In the genomic region with DNA sequence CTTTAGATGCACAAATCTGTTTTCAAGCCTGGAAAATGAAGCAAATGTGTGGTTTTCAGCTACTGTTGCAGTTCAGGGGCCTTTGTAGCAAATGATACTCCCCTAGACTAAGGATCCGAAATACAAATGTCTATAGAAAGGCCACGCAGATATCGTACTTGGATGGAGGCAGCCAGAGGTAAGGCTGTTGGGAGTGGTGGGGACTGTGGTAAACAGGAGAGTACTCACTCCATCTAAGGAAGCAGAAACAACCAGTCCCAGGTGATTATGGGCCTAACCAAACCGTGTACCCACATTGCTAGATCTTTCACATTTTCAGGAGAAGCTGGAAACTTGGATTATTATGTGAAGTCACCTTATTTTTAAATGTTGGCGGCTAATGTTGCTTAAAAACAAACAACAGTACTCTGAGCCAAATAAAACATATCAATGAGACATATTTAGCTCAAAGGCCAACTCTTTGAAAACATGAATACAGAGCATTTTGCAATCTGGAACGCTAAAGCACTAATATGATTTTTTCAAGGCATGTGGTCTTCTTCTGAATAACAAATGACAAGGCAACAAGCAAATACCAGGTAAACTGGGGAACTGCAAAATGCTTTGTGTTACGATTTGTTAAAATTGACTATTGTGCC, we compare ENCODE assay signal across 10 cellular contexts.
A peak's percentile ranks its signal among the peaks of the same experiment; 100 is the strongest.
DNase-seq lines count a peak whose midpoint lies in the region; ATAC-seq, FAIRE-seq and TF ChIP-seq lines count a peak whose summit lies in the region.
"Had no signal": no experiment of that assay in that cellular context is flagged by ENCODE, and none has a peak within 500 bp of the region (broad histone marks: within the 10 kb centered on the region; RNA-seq: fewer than 3 reads in every experiment).

No MANE protein-coding gene starts in this region.

- H3K9me3 Mint-ChIP-seq in astrocyte (ENCODE audit: unreplicated experiment), result no peaks in the 10 kb centered on the region
- H3K9me3 Mint-ChIP-seq in nephron, result no peaks in the 10 kb centered on the region

- no peaks in the 10 kb centered on the region for H3K36me3 Mint-ChIP-seq in astrocyte (ENCODE audit: low read depth, unreplicated experiment)
- H3K36me3 Mint-ChIP-seq in nephron (ENCODE audit: low read depth), result no peaks in the 10 kb centered on the region

- no peak for FAIRE-seq in astrocyte (lab: Jason Lieb, UNC)

- H3K27ac ChIP-seq in right cardiac atrium (ENCODE audit: low read length), result peak overlapping the region; percentile 66
- no peak overlapping the region for H3K27ac ChIP-seq in astrocyte (ENCODE audit: low read depth, low read length)
- H3K27ac ChIP-seq in aorta (ENCODE audit: low read depth in 1 of 2, low read length in 2 of 2), result peak overlapping the region; percentile 93 to 99
- H3K27ac ChIP-seq: ovary had no signal

- DNase-seq in right cardiac atrium, result no peak
- DNase-seq in left cardiac atrium, result no peak
- no peak for DNase-seq in astrocyte (ENCODE audit: low read depth)
- no peak for DNase-seq in aorta
- no peak for DNase-seq in SHP77 treated with DMSO at 0.1 percent for 48 hours (lab: John Stamatoyannopoulos, UW)
- no peak for DNase-seq in NK-92 (lab: John Stamatoyannopoulos, UW; ENCODE audit: unreplicated experiment)

- H3K36me3 ChIP-seq in astrocyte (ENCODE audit: insufficient read depth, low read length), result no peaks in the 10 kb centered on the region
- no peaks in the 10 kb centered on the region for H3K36me3 ChIP-seq in aorta (ENCODE audit: control insufficient read depth in 1 of 2, insufficient read depth in 2 of 2, low read length in 1 of 2)
- H3K36me3 ChIP-seq: ovary, Peyer's patch had no signal

- no peak overlapping the region for H3K27ac Mint-ChIP-seq in astrocyte (ENCODE audit: unreplicated experiment)
- peak overlapping the region in 2 of 3 experiments; percentile 30 to 64 for H3K27ac Mint-ChIP-seq in nephron

- H3K4me3 Mint-ChIP-seq in astrocyte (ENCODE audit: unreplicated experiment) (no peak overlapping the region), nephron (no peak overlapping the region)

- WGBS in right cardiac atrium, result 68% methylated on average over 7 of the region's 7 CpGs
- WGBS in aorta, 2 donors, result 47 to 51% methylated on average over 7 of the region's 7 CpGs

- H3K27me3 Mint-ChIP-seq in astrocyte (ENCODE audit: low read depth, unreplicated experiment) (no peaks in the 10 kb centered on the region), nephron (ENCODE audit: low read depth) (no peaks in the 10 kb centered on the region)

- H3K4me1 ChIP-seq in right cardiac atrium (ENCODE audit: control insufficient read depth, insufficient read depth, low read length), result peaks cover 2% of the 10 kb centered on the region
- H3K4me1 ChIP-seq in astrocyte (ENCODE audit: insufficient read depth, low read length), result peaks cover 3% of the 10 kb centered on the region
- H3K4me1 ChIP-seq in aorta (ENCODE audit: control insufficient read depth in 1 of 2, insufficient read depth in 2 of 2, low read length in 2 of 2), result peaks cover 5 to 7% of the 10 kb centered on the region in 2 donors

- H3K79me2 ChIP-seq in astrocyte (ENCODE audit: insufficient read depth, low read length), result no peaks in the 10 kb centered on the region

- H3K4me1 Mint-ChIP-seq in astrocyte (ENCODE audit: low read depth, unreplicated experiment), result peaks cover 19% of the 10 kb centered on the region
- H3K4me1 Mint-ChIP-seq in nephron, result peaks cover 28% of the 10 kb centered on the region

- no peak for TF ChIP-seq CTCF in astrocyte (IDR thresholded peaks at IDR 0.05; ENCODE audit: insufficient read depth, low read depth, low read length)
- no peak for TF ChIP-seq CTCF in nephron (IDR thresholded peaks at IDR 0.05; ENCODE audit: unreplicated experiment in 3 of 3)

- no peaks in the 10 kb centered on the region for H4K20me1 ChIP-seq in astrocyte (ENCODE audit: insufficient read depth, low read length)

- H3K4me2 ChIP-seq in astrocyte (ENCODE audit: low read length), result peak overlapping the region; percentile 54

- ATAC-seq in right cardiac atrium (no peak), left cardiac atrium (no peak), aorta (ENCODE audit: low FRiP score) (peak; percentile 16), GM18517 (IDR thresholded peaks at IDR 0.05; ENCODE audit: unreplicated experiment) (no peak)

- H3K9ac ChIP-seq in astrocyte (ENCODE audit: low read length), result no peak overlapping the region

- H3K27me3 ChIP-seq in right cardiac atrium (ENCODE audit: control insufficient read depth, insufficient read depth) (no peaks in the 10 kb centered on the region), astrocyte (ENCODE audit: insufficient read depth, low read length) (no peaks in the 10 kb centered on the region), aorta (ENCODE audit: control insufficient read depth in 1 of 2, insufficient read depth in 2 of 2, low read length in 1 of 2) (no peaks in the 10 kb centered on the region)
- H3K27me3 ChIP-seq: ovary, Peyer's patch had no signal

- intact Hi-C loops in right cardiac atrium (cut with DNase I), result loop anchor here in 3 of 4 donors (2.0 to 5.0 kb wide), 3 partner anchors 113 to 131 kb away; no protein-coding TSS in a partner anchor
- intact Hi-C loops in left cardiac atrium (cut with DNase I), result loop anchor here (1.0 to 5.0 kb wide), 4 partner anchors 109 to 130 kb away; a partner anchor contains a TSS
- intact Hi-C loops in aorta (cut with DNase I), result loop anchor here (2.0 to 10.0 kb wide), 4 partner anchors 41 to 129 kb away; no protein-coding TSS in a partner anchor

- peak overlapping the region; percentile 25 for H2AFZ ChIP-seq in astrocyte (ENCODE audit: low read depth, low read length)

- H3K4me3 ChIP-seq in right cardiac atrium (ENCODE audit: low read length) (no peak overlapping the region), astrocyte (ENCODE audit: insufficient read depth, low read depth, low read length) (no peak overlapping the region), aorta (ENCODE audit: low read length in 2 of 2) (no peak overlapping the region)
- H3K4me3 ChIP-seq: ovary, Peyer's patch had no signal

- no peaks in the 10 kb centered on the region for H3K9me3 ChIP-seq in right cardiac atrium (ENCODE audit: control insufficient read depth, low read length)
- no peaks in the 10 kb centered on the region for H3K9me3 ChIP-seq in astrocyte (ENCODE audit: insufficient read depth, low read depth, low read length)
- H3K9me3 ChIP-seq in aorta (ENCODE audit: control insufficient read depth, low read length), result no peaks in the 10 kb centered on the region
- H3K9me3 ChIP-seq: ovary, Peyer's patch had no signal
